In the genomic region with DNA sequence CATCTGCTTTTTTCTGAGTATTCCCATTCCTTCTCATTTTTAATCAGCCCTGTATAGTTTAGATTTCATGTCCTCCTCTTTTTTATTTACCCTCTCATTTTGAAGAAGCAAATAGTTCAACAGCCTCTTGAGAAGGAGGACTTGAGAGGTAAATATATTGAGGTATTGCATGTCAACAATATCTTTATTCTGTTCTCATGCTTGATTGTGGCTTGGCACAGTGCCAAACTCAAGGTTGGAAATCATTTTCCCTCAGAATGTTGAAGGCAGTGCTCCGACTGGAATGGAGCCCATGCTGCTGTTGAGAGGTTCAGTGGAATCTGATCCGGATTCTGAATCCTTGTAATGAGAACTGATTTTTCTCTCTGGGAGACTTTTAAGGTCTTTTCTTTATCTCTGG, we compare ENCODE assay signal across 1 cellular context.
TF ChIP-seq lines count a peak whose summit lies in the region.

No MANE protein-coding gene starts in this region.

TF ChIP-seq in GM23338, 12 proteins besides CTCF, POLR2A, EP300 and RAD21 (continued from another document):
- TF ChIP-seq ZNF462 (CRISPR knock-in tag; IDR thresholded peaks at IDR 0.05) (no peak), REST (IDR thresholded peaks at IDR 0.05; ENCODE audit: unreplicated experiment) (no peak), EZH2phosphoT487 (IDR thresholded peaks at IDR 0.05; ENCODE audit: unreplicated experiment) (no peak), POLR2AphosphoS5 (IDR thresholded peaks at IDR 0.05; ENCODE audit: low read depth) (no peak), STAT1 (IDR thresholded peaks at IDR 0.05; ENCODE audit: unreplicated experiment) (no peak), ZNF114 (CRISPR knock-in tag; IDR thresholded peaks at IDR 0.05) (no peak), JUNB (IDR thresholded peaks at IDR 0.05; ENCODE audit: unreplicated experiment) (no peak), EZH2 (IDR thresholded peaks at IDR 0.05; ENCODE audit: low read depth, unreplicated experiment) (no peak), ZNF331 (CRISPR knock-in tag; IDR thresholded peaks at IDR 0.05; ENCODE audit: low read depth) (no peak)
- TF ChIP-seq, protein P1, sequence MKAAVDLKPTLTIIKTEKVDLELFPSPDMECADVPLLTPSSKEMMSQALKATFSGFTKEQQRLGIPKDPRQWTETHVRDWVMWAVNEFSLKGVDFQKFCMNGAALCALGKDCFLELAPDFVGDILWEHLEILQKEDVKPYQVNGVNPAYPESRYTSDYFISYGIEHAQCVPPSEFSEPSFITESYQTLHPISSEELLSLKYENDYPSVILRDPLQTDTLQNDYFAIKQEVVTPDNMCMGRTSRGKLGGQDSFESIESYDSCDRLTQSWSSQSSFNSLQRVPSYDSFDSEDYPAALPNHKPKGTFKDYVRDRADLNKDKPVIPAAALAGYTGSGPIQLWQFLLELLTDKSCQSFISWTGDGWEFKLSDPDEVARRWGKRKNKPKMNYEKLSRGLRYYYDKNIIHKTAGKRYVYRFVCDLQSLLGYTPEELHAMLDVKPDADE (IDR thresholded peaks at IDR 0.05) = no peak
